In the genomic region with DNA sequence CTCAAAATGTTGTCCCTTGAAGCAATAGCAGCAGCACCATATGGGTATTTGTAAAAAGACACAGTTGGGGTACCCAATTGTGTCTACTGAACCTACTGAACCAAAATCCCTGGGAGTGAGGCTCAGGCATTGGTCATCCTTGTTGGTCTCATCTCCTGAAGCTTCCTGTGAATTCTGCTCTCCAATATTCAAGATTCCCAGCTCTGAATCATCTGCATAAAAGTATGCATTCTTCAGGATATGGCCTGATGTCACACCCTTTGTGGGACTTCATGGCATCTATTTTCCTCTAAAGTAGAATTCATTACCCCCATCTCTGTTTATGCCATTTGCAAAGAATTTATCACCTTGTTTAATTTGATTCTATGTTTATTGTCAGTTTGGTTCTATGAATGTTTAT, we compare ENCODE assay signal across 1 cellular context.
TF ChIP-seq lines count a peak whose summit lies in the region.

No MANE protein-coding gene starts in this region.

TF ChIP-seq in IMR-90, 13 proteins besides CTCF, POLR2A, EP300 and RAD21:
- TF ChIP-seq, protein P1, sequence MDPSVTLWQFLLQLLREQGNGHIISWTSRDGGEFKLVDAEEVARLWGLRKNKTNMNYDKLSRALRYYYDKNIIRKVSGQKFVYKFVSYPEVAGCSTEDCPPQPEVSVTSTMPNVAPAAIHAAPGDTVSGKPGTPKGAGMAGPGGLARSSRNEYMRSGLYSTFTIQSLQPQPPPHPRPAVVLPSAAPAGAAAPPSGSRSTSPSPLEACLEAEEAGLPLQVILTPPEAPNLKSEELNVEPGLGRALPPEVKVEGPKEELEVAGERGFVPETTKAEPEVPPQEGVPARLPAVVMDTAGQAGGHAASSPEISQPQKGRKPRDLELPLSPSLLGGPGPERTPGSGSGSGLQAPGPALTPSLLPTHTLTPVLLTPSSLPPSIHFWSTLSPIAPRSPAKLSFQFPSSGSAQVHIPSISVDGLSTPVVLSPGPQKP (IDR thresholded peaks at IDR 0.05; ENCODE audit: borderline replicate concordance, low read depth, low read length), result no peak
- TF ChIP-seq CEBPB (IDR thresholded peaks at IDR 0.05; ENCODE audit: low read depth, low read length), result no peak
- TF ChIP-seq BHLHE40 (IDR thresholded peaks at IDR 0.05; ENCODE audit: low read depth, low read length), result no peak
- TF ChIP-seq, protein P2, sequence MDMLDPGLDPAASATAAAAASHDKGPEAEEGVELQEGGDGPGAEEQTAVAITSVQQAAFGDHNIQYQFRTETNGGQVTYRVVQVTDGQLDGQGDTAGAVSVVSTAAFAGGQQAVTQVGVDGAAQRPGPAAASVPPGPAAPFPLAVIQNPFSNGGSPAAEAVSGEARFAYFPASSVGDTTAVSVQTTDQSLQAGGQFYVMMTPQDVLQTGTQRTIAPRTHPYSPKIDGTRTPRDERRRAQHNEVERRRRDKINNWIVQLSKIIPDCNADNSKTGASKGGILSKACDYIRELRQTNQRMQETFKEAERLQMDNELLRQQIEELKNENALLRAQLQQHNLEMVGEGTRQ (IDR thresholded peaks at IDR 0.05; ENCODE audit: low read depth, low read length), result no peak
- no peak for TF ChIP-seq MXI1 (IDR thresholded peaks at IDR 0.05; ENCODE audit: borderline replicate concordance, low read depth, low read length)
- no peak for TF ChIP-seq MAFK (IDR thresholded peaks at IDR 0.05; ENCODE audit: low read depth, low read length)
- TF ChIP-seq SMC3 (IDR thresholded peaks at IDR 0.05; ENCODE audit: low read depth, low read length), result no peak
- no peak for TF ChIP-seq RFX5 (IDR thresholded peaks at IDR 0.05; ENCODE audit: low read depth, low read length)
- TF ChIP-seq FOS (IDR thresholded peaks at IDR 0.05; ENCODE audit: low read depth, low read length), result no peak
- no peak for TF ChIP-seq CHD1 (IDR thresholded peaks at IDR 0.05; ENCODE audit: low read depth, low read length)
- TF ChIP-seq NFE2L2 (IDR thresholded peaks at IDR 0.05; ENCODE audit: low read depth, low read length), result no peak
- no peak for TF ChIP-seq MAZ (IDR thresholded peaks at IDR 0.05; ENCODE audit: borderline replicate concordance, low read depth, low read length)
